Comparison of ENCODE assay signal across 18 cellular contexts in the genomic region with DNA sequence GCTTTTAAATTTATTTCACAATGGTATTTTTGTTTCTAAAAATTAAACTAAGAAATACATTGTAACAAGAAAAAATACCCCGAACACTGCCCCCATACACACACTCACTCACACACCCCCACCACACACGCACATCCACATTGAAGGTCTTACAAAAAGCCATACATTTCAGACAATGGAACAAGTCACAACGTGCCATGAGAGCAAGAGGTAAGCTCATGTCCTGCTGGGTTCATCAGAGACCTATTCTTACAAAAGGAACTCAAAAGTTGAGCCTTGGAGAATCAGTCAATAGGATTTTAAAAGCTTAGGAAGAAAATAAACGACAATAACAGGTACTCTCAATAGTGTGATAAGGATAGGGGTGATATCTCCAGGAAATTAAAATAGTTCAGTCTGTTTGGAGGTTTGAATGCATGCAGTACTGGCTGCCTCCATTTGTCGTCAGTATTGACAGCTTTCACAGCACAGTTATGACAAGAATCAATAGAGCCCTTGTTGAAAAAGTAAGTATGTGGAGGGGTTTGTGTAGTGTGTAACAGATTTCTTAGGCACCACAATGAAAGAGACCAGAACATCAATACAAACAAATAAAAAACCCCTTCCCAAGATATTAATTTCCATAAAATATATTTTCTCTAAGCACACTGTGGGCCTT.
DNase-seq lines count a peak whose midpoint lies in the region; ATAC-seq, FAIRE-seq and TF ChIP-seq lines count a peak whose summit lies in the region.
"Had no signal": no experiment of that assay in that cellular context is flagged by ENCODE, and none has a peak within 500 bp of the region (broad histone marks: within the 10 kb centered on the region; RNA-seq: fewer than 3 reads in every experiment).

No MANE protein-coding gene starts in this region.

- whole genome bisulfite sequencing in GM12878 (ENCODE audit: insufficient coverage, insufficient replicate concordance, low lambda C conversion rate, missing lambda C conversion rate), result 24% methylated on average over 5 of the region's 5 CpGs

- no peak for TF ChIP-seq EP300 in GM12878 (IDR thresholded peaks at IDR 0.05; ENCODE audit: borderline replicate concordance in 1 of 2, control insufficient read depth in 1 of 2, low read depth in 2 of 2, low read length in 2 of 2)

- H3K4me1 ChIP-seq in MM.1S (ENCODE audit: low read length), result 0 out of 2 replicates have a peak, but pooled peaks cover 4% of the 10 kb centered on the region
- no peaks in the 10 kb centered on the region for H3K4me1 ChIP-seq in GM12878 (ENCODE audit: control insufficient read depth, insufficient read depth, low read length)
- H3K4me1 ChIP-seq: heart left ventricle, left lung had no signal

- no peak overlapping the region for H3K4me2 ChIP-seq in MM.1S (ENCODE audit: low read depth, low read length)
- H3K4me2 ChIP-seq in GM12878 (ENCODE audit: control insufficient read depth, insufficient read depth), result no peak overlapping the region

- POLR2A ChIA-PET in GM12878 (lab: Charles Lee), result interaction anchor here (0.6 kb wide), 1 partner anchor 189 kb away, joined by 6 read pairs; no protein-coding TSS in a partner anchor

- H3K4me3 Mint-ChIP-seq in neural crest cell, result peak overlapping the region; percentile 3
- H3K4me3 Mint-ChIP-seq: activated naive CD8-positive, alpha-beta T cell treated with anti-CD3 and anti-CD28 coated beads for 36 hours; CD4-positive, CD25-positive, alpha-beta regulatory T cell; natural killer cell had no signal

- SMC1A ChIA-PET in GM12878 (lab: Charles Lee; ENCODE audit: uncharacterized antibody, unreplicated experiment), result no interaction called here

- peaks cover 17% of the 10 kb centered on the region for H3K4me1 Mint-ChIP-seq in neural crest cell
- H3K4me1 Mint-ChIP-seq: activated naive CD8-positive, alpha-beta T cell treated with anti-CD3 and anti-CD28 coated beads for 36 hours; CD4-positive, CD25-positive, alpha-beta regulatory T cell; natural killer cell had no signal

- RAD21 ChIA-PET in GM12878 (lab: Charles Lee; ENCODE audit: unreplicated experiment), result no interaction called here

- no peak overlapping the region for H3K27ac ChIP-seq in MM.1S (ENCODE audit: low read length)
- H3K27ac ChIP-seq in GM12878 (ENCODE audit: control insufficient read depth, insufficient read depth), result no peak overlapping the region
- H3K27ac ChIP-seq: heart left ventricle, left lung, SK-N-MC had no signal

- DNase-seq in DMS53 (lab: John Stamatoyannopoulos, UW) (peak; percentile 69), MM.1S (no peak), GM12878 (ENCODE audit: low read depth, low spot score) (no peak), neural crest cell (ENCODE audit: low read depth, low spot score) (peak; percentile 5), hepatic stellate cell (ENCODE audit: low spot score) (no peak), activated gamma-delta T cell (lab: John Stamatoyannopoulos, UW) (no peak), GM20000 (ENCODE audit: low spot score) (no peak)
- no peak for DNase-seq in stimulated activated CD4-positive, alpha-beta T cell treated with anti-CD3 and anti-CD28 coated beads, Interleukin-4, amount 100 ng/mL, for 1 hour
- DNase-seq: activated CD4-positive, CD25-positive, alpha-beta regulatory T cell; activated CD8-positive, alpha-beta memory T cell treated with anti-CD3 and anti-CD28 coated beads, Interleukin-2, amount 50 U/mL, for 48 hours; activated naive CD8-positive, alpha-beta T cell treated with anti-CD3 and anti-CD28 coated beads for 36 hours; CD4-positive, CD25-positive, alpha-beta regulatory T cell; heart left ventricle; left lung; natural killer cell; NCI-H1417 treated with DMSO at 0.1 percent for 48 hours had no signal

- H4K20me1 ChIP-seq in MM.1S (ENCODE audit: insufficient read depth, low read length) (no peaks in the 10 kb centered on the region), GM12878 (ENCODE audit: control insufficient read depth, insufficient read depth) (no peaks in the 10 kb centered on the region)

- no peaks in the 10 kb centered on the region for H3F3A ChIP-seq in MM.1S (ENCODE audit: insufficient read depth, low read length)

- peak overlapping the region; percentile 68 for H3K27ac Mint-ChIP-seq in neural crest cell (ENCODE audit: unreplicated experiment)
- H3K27ac Mint-ChIP-seq: activated naive CD8-positive, alpha-beta T cell treated with anti-CD3 and anti-CD28 coated beads for 36 hours; CD4-positive, CD25-positive, alpha-beta regulatory T cell; natural killer cell had no signal

- 0 out of 3 replicates have a peak, but pooled peaks have one; percentile 32 for ATAC-seq in GM12878
- ATAC-seq: heart left ventricle, left lung, natural killer cell had no signal

- no peak overlapping the region for H3K4me3 ChIP-seq in MM.1S (ENCODE audit: low read length)
- no peak overlapping the region for H3K4me3 ChIP-seq in GM12878
- H3K4me3 ChIP-seq: heart left ventricle, left lung, SK-N-MC had no signal

- no peak for TF ChIP-seq RAD21 in GM12878 (IDR thresholded peaks at IDR 0.05; ENCODE audit: insufficient read depth, low read depth, low read length)

- TF ChIP-seq CTCF in MM.1S (IDR thresholded peaks at IDR 0.05; ENCODE audit: low read length), result peak; percentile 29
- TF ChIP-seq CTCF in GM12878 (IDR thresholded peaks at IDR 0.05 in 2 of 3, conservative IDR thresholded peaks at IDR 0.05 in 1 of 3; ENCODE audit: control insufficient read depth in 2 of 3, extremely low read depth in 1 of 3, insufficient read depth in 1 of 3, low read depth in 3 of 3, low read length in 3 of 3), result peak in 2 of 3 experiments; percentile 10 to 25; a peak in 2 of 6 replicates
- TF ChIP-seq CTCF in neural crest cell (conservative IDR thresholded peaks at IDR 0.05), result peak; percentile 53
- no peak for TF ChIP-seq CTCF in GM20000 (IDR thresholded peaks at IDR 0.05; ENCODE audit: extremely low read depth, missing control alignments)

- H3K27me3 ChIP-seq in MM.1S (replicated peaks; ENCODE audit: insufficient read depth, low read length) (no peaks in the 10 kb centered on the region), GM12878 (replicated peaks in 1 of 2; ENCODE audit: control insufficient read depth in 2 of 2, insufficient read depth in 2 of 2, low read length in 1 of 2) (no peaks in the 10 kb centered on the region)
- H3K27me3 ChIP-seq: heart left ventricle, left lung had no signal

- no peak overlapping the region for H3K9ac ChIP-seq in MM.1S (ENCODE audit: low read length)
- no peak overlapping the region for H3K9ac ChIP-seq in GM12878 (ENCODE audit: control insufficient read depth, insufficient read depth, low read length)

- H3K9me3 ChIP-seq in MM.1S (replicated peaks; ENCODE audit: insufficient read depth, low read length) (no peaks in the 10 kb centered on the region), GM12878 (replicated peaks; ENCODE audit: control insufficient read depth, insufficient read depth, low read length) (no peaks in the 10 kb centered on the region)

- BruUV-seq in GM12878 (replicated peaks; lab: Mats Ljungman, UMichigan), result no TSS peak

- H3K36me3 ChIP-seq in MM.1S (replicated peaks; ENCODE audit: insufficient read depth, low read length) (no peaks in the 10 kb centered on the region), GM12878 (ENCODE audit: control insufficient read depth in 2 of 2, insufficient read depth in 2 of 2, low read length in 1 of 2) (no peaks in the 10 kb centered on the region)
- H3K36me3 ChIP-seq: heart left ventricle, left lung had no signal

- peaks cover 5% of the 10 kb centered on the region for H3K9me3 Mint-ChIP-seq in neural crest cell

- TF ChIP-seq POLR2A in GM12878 (IDR thresholded peaks at IDR 0.05; ENCODE audit: low read depth, low read length), result no peak

- FAIRE-seq in GM12878 (lab: Jason Lieb, UNC), result no peak
- FAIRE-seq: endothelial cell of umbilical vein had no signal

- no peaks in the 10 kb centered on the region for H3K79me2 ChIP-seq in MM.1S (ENCODE audit: low read length)
- no peaks in the 10 kb centered on the region for H3K79me2 ChIP-seq in GM12878 (ENCODE audit: control insufficient read depth, insufficient read depth, low read length)

- no peaks in the 10 kb centered on the region for H3K9me2 ChIP-seq in MM.1S (replicated peaks; ENCODE audit: insufficient read depth, low read length)

- intact Hi-C loops in GM12878 (cut with micrococcal nuclease; ENCODE audit: unreplicated experiment), result loop anchor here (5.0 kb wide), 1 partner anchor 330 kb away; no protein-coding TSS in a partner anchor

- CTCF ChIA-PET in GM12878 (lab: Yijun Ruan, JAX), result interaction anchor here (0.6 to 1.9 kb wide), 2 partner anchors 327 to 331 kb away, joined by 3 to 13 read pairs; no protein-coding TSS in a partner anchor

- H3K27me3 Mint-ChIP-seq in neural crest cell (ENCODE audit: low read depth), result no peaks in the 10 kb centered on the region
- H3K27me3 Mint-ChIP-seq: activated naive CD8-positive, alpha-beta T cell treated with anti-CD3 and anti-CD28 coated beads for 36 hours; CD4-positive, CD25-positive, alpha-beta regulatory T cell had no signal

- in situ Hi-C loops in GM12878 (cut with MboI), result no loop called here

- H2AFZ ChIP-seq in MM.1S (ENCODE audit: low read length) (no peak overlapping the region), GM12878 (ENCODE audit: control insufficient read depth, low read depth, low read length) (no peak overlapping the region)

- H3K36me3 Mint-ChIP-seq in neural crest cell (ENCODE audit: low read depth), result no peaks in the 10 kb centered on the region
- H3K36me3 Mint-ChIP-seq: activated naive CD8-positive, alpha-beta T cell treated with anti-CD3 and anti-CD28 coated beads for 36 hours; CD4-positive, CD25-positive, alpha-beta regulatory T cell had no signal

TF ChIP-seq in GM12878, 131 proteins besides CTCF, POLR2A, EP300 and RAD21 (continues in another document):
- TF ChIP-seq LARP7 (IDR thresholded peaks at IDR 0.05), result no peak
- no peak for TF ChIP-seq RCOR1 (conservative IDR thresholded peaks at IDR 0.05; ENCODE audit: low read depth, low read length)
- TF ChIP-seq SMARCA5 (IDR thresholded peaks at IDR 0.05), result no peak
- TF ChIP-seq ZNF622 (IDR thresholded peaks at IDR 0.05), result no peak
- no peak for TF ChIP-seq RB1 (IDR thresholded peaks at IDR 0.05; ENCODE audit: borderline replicate concordance)
- no peak for TF ChIP-seq SRF (IDR thresholded peaks at IDR 0.05; ENCODE audit: low read depth in 2 of 2, low read length in 2 of 2)
- no peak for TF ChIP-seq SREBF2 (IDR thresholded peaks at IDR 0.05; ENCODE audit: low read length)
- no peak for TF ChIP-seq CREM (IDR thresholded peaks at IDR 0.05; ENCODE audit: low read depth)
- no peak for TF ChIP-seq CBX3 (IDR thresholded peaks at IDR 0.05; ENCODE audit: borderline replicate concordance, low read depth)
- TF ChIP-seq ATF7 (IDR thresholded peaks at IDR 0.05; ENCODE audit: low read depth), result no peak

Comparison
In these comparisons a context has a peak if more than half of its experiments do, and no peak if none do; other contexts are left out.
1. DNase-seq: peak in DMS53 (single experiment) and neural crest cell (single experiment); none in MM.1S (single experiment), GM12878 (single experiment), hepatic stellate cell (single experiment), activated gamma-delta T cell (single experiment), GM20000 (single experiment) and stimulated activated CD4-positive, alpha-beta T cell treated with anti-CD3 and anti-CD28 coated beads, Interleukin-4, amount 100 ng/mL, for 1 hour (single experiment).